In the genomic region with DNA sequence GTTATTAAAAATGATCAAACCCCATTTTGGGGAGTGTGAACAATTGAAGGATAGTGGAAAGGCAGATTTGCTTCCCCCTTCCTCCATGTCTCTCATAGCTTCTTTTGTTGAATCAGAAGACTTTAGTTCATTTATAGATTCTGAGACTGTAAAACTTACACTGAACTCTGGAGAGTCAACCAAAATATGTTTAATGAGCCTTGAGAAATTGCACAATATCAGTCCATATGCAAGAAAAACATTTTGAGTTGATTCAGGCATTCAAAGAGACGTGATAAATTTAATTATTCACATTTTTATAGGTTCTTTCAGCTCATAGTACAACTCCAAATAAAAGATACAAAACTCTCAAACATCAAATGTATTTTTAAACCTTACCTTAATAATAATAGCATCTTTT, we compare ENCODE assay signal across 28 cellular contexts.
"Had no signal": no experiment of that assay in that cellular context is flagged by ENCODE, and none has a peak within 500 bp of the region (broad histone marks: within the 10 kb centered on the region; RNA-seq: fewer than 3 reads in every experiment).

No MANE protein-coding gene starts in this region.

- H3K4me1 ChIP-seq: parathyroid adenoma, psoas muscle, spleen, suprapubic skin, testis, tibial artery, transverse colon, upper lobe of right lung, uterus had no signal

- H3K36me3 ChIP-seq: neural progenitor cell, ovary, spleen, suprapubic skin, tibial artery, transverse colon, upper lobe of right lung, uterus had no signal

- H3K27ac ChIP-seq: neural progenitor cell, ovary, parathyroid adenoma, psoas muscle, skin epidermis, spleen, suprapubic skin, testis, tibial artery, transverse colon, upper lobe of right lung, uterus had no signal

- H3K9ac ChIP-seq: neural progenitor cell, parathyroid adenoma had no signal

- H3K79me2 ChIP-seq: parathyroid adenoma had no signal

- H3K9me3 ChIP-seq: ovary, psoas muscle, spleen, suprapubic skin, testis, tibial artery, transverse colon, upper lobe of right lung, uterus had no signal

- H3K4me3 ChIP-seq: neural progenitor cell, ovary, psoas muscle, skin epidermis, smooth muscle cell, spleen, suprapubic skin, testis, tibial artery, transverse colon, upper lobe of right lung, uterus had no signal

- ATAC-seq: natural killer cell; psoas muscle; right cardiac atrium; sciatic nerve; stimulated activated memory B cell treated with anti-CD40 and anti-IgM and Interleukin-4, amounts not matched to agents 10 μg/mL and 1 μg/mL and 100 μg/mL, for 72 hours; stimulated activated naive CD8-positive, alpha-beta T cell treated with anti-CD3 and anti-CD28 coated beads, Interleukin-15, amount 100 ng/mL, for 72 hours; stimulated activated naive CD8-positive, alpha-beta T cell treated with anti-CD3 and anti-CD28 coated beads, Interleukin-15, Interleukin-2, amounts not matched to agents 100 U/mL and 50 U/mL, for 24 hours; upper lobe of right lung had no signal

- H3K4me2 ChIP-seq: neural progenitor cell, smooth muscle cell had no signal

- H2AFZ ChIP-seq: neural progenitor cell, parathyroid adenoma had no signal

- H3K27me3 ChIP-seq: neural progenitor cell, ovary, suprapubic skin, testis, tibial artery, transverse colon, upper lobe of right lung, uterus had no signal

- DNase-seq: natural killer cell; occipital lobe; ovary; posterior cingulate gyrus; psoas muscle; right cardiac atrium; spleen; stimulated activated CD4-positive, alpha-beta T cell treated with anti-CD3 and anti-CD28 coated beads, Interleukin-12 subunit alpha, Interleukin-12 subunit beta, amount 100 ng/mL, for 4 hours; stimulated activated CD4-positive, alpha-beta T cell treated with anti-CD3 and anti-CD28 coated beads, Interleukin-1b, Interleukin-23, amount 100 ng/mL, for 48 hours; stimulated activated CD4-positive, alpha-beta T cell treated with anti-CD3 and anti-CD28 coated beads, Interleukin-4, amount 100 ng/mL, for 1 hour; stimulated activated CD4-positive, alpha-beta T cell treated with anti-CD3 and anti-CD28 coated beads, Interleukin-4, amount 100 ng/mL, for 4 hours; stimulated activated CD8-positive, alpha-beta memory T cell treated with anti-CD3 and anti-CD28 coated beads, Interleukin-4, amount 100 ng/mL, for 48 hours; stimulated activated naive CD4-positive, alpha-beta T cell; stimulated activated naive CD8-positive, alpha-beta T cell treated with anti-CD3 and anti-CD28 coated beads, Interleukin-15, amount 100 ng/mL, for 72 hours; stimulated activated naive CD8-positive, alpha-beta T cell treated with anti-CD3 and anti-CD28 coated beads, Interleukin-15, Interleukin-2, amounts not matched to agents 100 U/mL and 50 U/mL, for 24 hours; substantia nigra; testis; tibial artery; transverse colon; upper lobe of right lung; uterus had no signal
